Comparison of ENCODE assay signal across 24 cellular contexts in genomic region chr21:17472167-17472566, GRCh38. TPM values are rescaled to one million over a fixed set of nuclear protein-coding genes. Genes with fewer than 3 reads are reported as not detected.
DNase-seq lines count a peak whose midpoint lies in the region; ATAC-seq and TF ChIP-seq lines count a peak whose summit lies in the region.
"Had no signal": no experiment of that assay in that cellular context is flagged by ENCODE, and none has a peak within 500 bp of the region (broad histone marks: within the 10 kb centered on the region; RNA-seq: fewer than 3 reads in every experiment).

No MANE protein-coding gene starts in this region.

- no peaks in the 10 kb centered on the region for H3K79me2 ChIP-seq in OCI-LY7 (ENCODE audit: insufficient read depth, low read depth, low read length)

- 54 to 71% methylated on average over 1 of the region's 1 CpG for WGBS in transverse colon (ENCODE audit: low coverage in 1 of 2), 2 donors

- H3K4me1 ChIP-seq in OCI-LY7 (ENCODE audit: insufficient read depth, low read length, poor library complexity, severe bottlenecking) (peaks cover 15% of the 10 kb centered on the region), mucosa of descending colon (ENCODE audit: low read depth) (peaks cover 6% of the 10 kb centered on the region), transverse colon (peaks cover 3 to 33% (median 15%) of the 10 kb centered on the region in 4 donors)

- no peaks in the 10 kb centered on the region for H3K36me3 ChIP-seq in OCI-LY7 (ENCODE audit: insufficient read depth, low read length)
- no peaks in the 10 kb centered on the region for H3K36me3 ChIP-seq in mucosa of descending colon (ENCODE audit: low read depth)
- no peaks in the 10 kb centered on the region for H3K36me3 ChIP-seq in transverse colon
- H3K36me3 ChIP-seq: BLaER1 treated with 17β-estradiol and CSF1 and Interleukin-3, amounts not matched to agents 10 nM and 100 nM; HAP-1; tibial nerve had no signal

- TF ChIP-seq CTCF in OCI-LY7 (conservative IDR thresholded peaks at IDR 0.05; ENCODE audit: low read length) (no peak), mucosa of descending colon (IDR thresholded peaks at IDR 0.05) (no peak), transverse colon (IDR thresholded peaks at IDR 0.05) (no peak)

- no peaks in the 10 kb centered on the region for H3K9me2 ChIP-seq in OCI-LY7 (ENCODE audit: insufficient read depth, low read length)

- no peak for TF ChIP-seq POLR2A in transverse colon (IDR thresholded peaks at IDR 0.05)

- no TSS peak for BruUV-seq in OCI-LY7 (replicated peaks; lab: Mats Ljungman, UMichigan)

- H3K4me3 ChIP-seq in OCI-LY7 (ENCODE audit: low read depth, low read length, poor library complexity, severe bottlenecking) (no peak overlapping the region), mucosa of descending colon (no peak overlapping the region), transverse colon (no peak overlapping the region)
- H3K4me3 ChIP-seq: BLaER1 treated with 17β-estradiol and CSF1 and Interleukin-3, amounts not matched to agents 10 nM and 100 nM; HAP-1; tibial nerve had no signal

- H3K27me3 ChIP-seq in transverse colon: no peaks in the 10 kb centered on the region
- H3K27me3 ChIP-seq: BLaER1 treated with 17β-estradiol and CSF1 and Interleukin-3, amounts not matched to agents 10 nM and 100 nM; tibial nerve had no signal

- no peaks in the 10 kb centered on the region for H3K9me3 ChIP-seq in OCI-LY7 (ENCODE audit: low read length)
- H3K9me3 ChIP-seq in mucosa of descending colon: no peaks in the 10 kb centered on the region
- no peaks in the 10 kb centered on the region for H3K9me3 ChIP-seq in transverse colon
- H3K9me3 ChIP-seq: BLaER1 treated with 17β-estradiol and CSF1 and Interleukin-3, amounts not matched to agents 10 nM and 100 nM; HAP-1 had no signal

- H3K27ac ChIP-seq in OCI-LY7 (ENCODE audit: low read depth, low read length, poor library complexity, severe bottlenecking): no peak overlapping the region
- peak overlapping the region; percentile 75 to 83 (median 79) for H3K27ac ChIP-seq in transverse colon
- H3K27ac ChIP-seq: BLaER1 treated with 17β-estradiol and CSF1 and Interleukin-3, amounts not matched to agents 10 nM and 100 nM; tibial nerve had no signal

- no peaks in the 10 kb centered on the region for H4K20me1 ChIP-seq in OCI-LY7 (ENCODE audit: insufficient read depth, low read length)
- H4K20me1 ChIP-seq: BLaER1 treated with 17β-estradiol and CSF1 and Interleukin-3, amounts not matched to agents 10 nM and 100 nM had no signal

- no peak for TF ChIP-seq EP300 in transverse colon (IDR thresholded peaks at IDR 0.05; ENCODE audit: low read depth)

- POLR2A ChIA-PET in OCI-LY7 (lab: Charles Lee): interaction anchor here (0.8 to 1.3 kb wide), 3 partner anchors 12 to 37 kb away, joined by 3 to 6 read pairs (median 4); no protein-coding TSS in a partner anchor

- in situ Hi-C loops in transverse colon (cut with MboI; ENCODE audit: low pct_ligation_motif_present in 1 of 4, low pct_unique_long_range_greater_than_20kb in 1 of 4, low sequenced_read_pairs in 3 of 4): no loop called here

- CTCF ChIA-PET in OCI-LY7 (lab: Charles Lee; ENCODE audit: unreplicated experiment): no interaction called here

- ATAC-seq in esophagus mucosa (peak; percentile 90), mucosa of descending colon (peak; percentile 85), SK-N-SH treated with all-trans-retinoic acid at 6 μM for 48 hours (no peak), HG03280 (IDR thresholded peaks at IDR 0.05; ENCODE audit: unreplicated experiment) (no peak)
- ATAC-seq: activated naive CD8-positive, alpha-beta T cell treated with anti-CD3 and anti-CD28 coated beads, Interleukin-2, amount 50 U/mL, for 24 hours; activated T-cell treated with anti-CD3 and anti-CD28 coated beads, Interleukin-2, amount 50 U/mL, for 72 hours; left cardiac atrium; sciatic nerve had no signal

- intact Hi-C loops in OCI-LY7 (cut with micrococcal nuclease; ENCODE audit: unreplicated experiment): no loop called here
- intact Hi-C loops in mucosa of descending colon (cut with DNase I, micrococcal nuclease): no loop called here
- intact Hi-C loops in transverse colon (cut with DNase I; ENCODE audit: low total_unique reads): no loop called here

- no peak for DNase-seq in OCI-LY7 (ENCODE audit: low spot score)
- peak in 1 of 3 donors; percentile 37 for DNase-seq in mucosa of descending colon
- DNase-seq in transverse colon: no peak
- no peak for DNase-seq in A172 (ENCODE audit: low spot score)
- DNase-seq: activated CD4-positive, alpha-beta T cell treated with anti-CD3 and anti-CD28 coated beads, Interleukin-2, amount 50 U/mL, for 4 hours; activated naive CD4-positive, alpha-beta T cell; activated naive CD8-positive, alpha-beta T cell treated with anti-CD3 and anti-CD28 coated beads, Interleukin-2, amount 50 U/mL, for 24 hours; activated T-cell treated with anti-CD3 and anti-CD28 coated beads, Interleukin-2, amount 50 U/mL, for 72 hours; DMS53; hypothalamus; Kasumi-1; left cardiac atrium; NCI-H1694; OCI-M1; posterior cingulate gyrus; stimulated activated CD4-positive, alpha-beta T cell treated with anti-CD3 and anti-CD28 coated beads, Interleukin-12 subunit alpha, Interleukin-12 subunit beta, amount 100 ng/mL, for 4 hours; stimulated activated CD4-positive, alpha-beta T cell treated with anti-CD3 and anti-CD28 coated beads, Interleukin-4, amount 100 ng/mL, for 1 hour had no signal

- H2AFZ ChIP-seq in OCI-LY7 (ENCODE audit: low read length): peak overlapping the region; percentile 56; the same call in 1 of the 2 replicates

- H3K4me2 ChIP-seq in OCI-LY7 (ENCODE audit: low read length): no peak overlapping the region
- H3K4me2 ChIP-seq: BLaER1 treated with 17β-estradiol and CSF1 and Interleukin-3, amounts not matched to agents 10 nM and 100 nM had no signal

TF ChIP-seq in SK-N-SH treated with all-trans-retinoic acid at 6 μM for 48 hours, 23 proteins besides CTCF, POLR2A, EP300 and RAD21:
- TF ChIP-seq BACH2 (CRISPR knock-in tag; IDR thresholded peaks at IDR 0.05; ENCODE audit: borderline replicate concordance): no peak
- no peak for TF ChIP-seq ZNF8 (CRISPR knock-in tag; IDR thresholded peaks at IDR 0.05)
- no peak for TF ChIP-seq POU6F1 (CRISPR knock-in tag; IDR thresholded peaks at IDR 0.05; ENCODE audit: borderline replicate concordance, low read depth)
- no peak for TF ChIP-seq ZFP30 (CRISPR knock-in tag; IDR thresholded peaks at IDR 0.05)
- no peak for TF ChIP-seq CSDC2 (CRISPR knock-in tag; IDR thresholded peaks at IDR 0.05)
- TF ChIP-seq ISL1 (CRISPR knock-in tag; IDR thresholded peaks at IDR 0.05): no peak
- TF ChIP-seq PPARA (CRISPR knock-in tag; IDR thresholded peaks at IDR 0.05; ENCODE audit: borderline replicate concordance): no peak

RNA-seq across cellular contexts. Expression of gene CXADR, which starts 40.7 kb away (rescaled TPM):
- 6.3 and 6.7 TPM in 2 replicates for total RNA-seq in OCI-LY7 (2014; rRNA removed; shearing (Covaris generic))
- 5.4 and 6.6 TPM in 2 replicates for total RNA-seq in OCI-LY7 (2022)
- total RNA-seq in esophagus mucosa: 34.9 TPM
- total RNA-seq in mucosa of descending colon: 10 to 100 TPM; 31.5 to 85.9 (median 85.4) TPM
- 100 to 1,000 TPM in 1 of 4 donors, 10 to 100 TPM in 2, 1 to 10 TPM in 1; 4.6 to 136 (median 87.7) TPM for total RNA-seq in transverse colon
- 4.3 and 5.3 TPM in 2 replicates for total RNA-seq in A172 (2014; rRNA removed; shearing (Covaris generic))

Comparison
In these comparisons a context has a peak if more than half of its experiments do, and no peak if none do; other contexts are left out.
1. ATAC-seq: peak in esophagus mucosa (single experiment) and mucosa of descending colon (single experiment); none in SK-N-SH treated with all-trans-retinoic acid at 6 μM for 48 hours (single experiment) and HG03280 (single experiment).